In genomic region chr2:185787530-185788145, GRCh38 we compare ENCODE assay signal across 21 cellular contexts. TPM values are rescaled to one million over a fixed set of nuclear protein-coding genes. Genes with fewer than 3 reads are reported as not detected.
DNase-seq lines count a peak whose midpoint lies in the region; ATAC-seq and TF ChIP-seq lines count a peak whose summit lies in the region.
"Had no signal": no experiment of that assay in that cellular context is flagged by ENCODE, and none has a peak within 500 bp of the region (broad histone marks: within the 10 kb centered on the region; RNA-seq: fewer than 3 reads in every experiment).

No MANE protein-coding gene starts in this region.

- in situ Hi-C loops in ACHN (cut with HindIII; ENCODE audit: low pct_ligation_motif_present, low pct_unique_long_range_greater_than_20kb, low sequenced_read_pairs), result no loop called here

- no peaks in the 10 kb centered on the region for H3F3A ChIP-seq in neural progenitor cell (ENCODE audit: low read depth)

- H3K27me3 ChIP-seq in foreskin keratinocyte (no peaks in the 10 kb centered on the region), neural progenitor cell (no peaks in the 10 kb centered on the region)
- H3K27me3 ChIP-seq: uterus had no signal

- peaks cover 4% of the 10 kb centered on the region for H3K36me3 ChIP-seq in neural progenitor cell
- H3K36me3 ChIP-seq: uterus had no signal

- H3K9me3 Mint-ChIP-seq in neural progenitor cell, result no peaks in the 10 kb centered on the region
- H3K9me3 Mint-ChIP-seq: activated naive CD8-positive, alpha-beta T cell treated with anti-CD3 and anti-CD28 coated beads, Interleukin-2, amount 50 U/mL, for 24 hours; activated T-helper 17 cell treated with anti-CD3 and anti-CD28 coated beads, Interleukin-2, amount 50 U/mL, for 72 hours; CD4-positive, alpha-beta T cell; endodermal cell had no signal

- H3K79me2 ChIP-seq in neural progenitor cell (ENCODE audit: low read depth), result no peaks in the 10 kb centered on the region

- TF ChIP-seq POLR2A in GM18505 (IDR thresholded peaks at IDR 0.05; ENCODE audit: borderline replicate concordance, extremely low read depth, insufficient read depth, insufficient read length), result no peak

- H3K27ac Mint-ChIP-seq in neural progenitor cell, result no peak overlapping the region
- H3K27ac Mint-ChIP-seq: activated naive CD8-positive, alpha-beta T cell treated with anti-CD3 and anti-CD28 coated beads, Interleukin-2, amount 50 U/mL, for 24 hours; activated T-helper 17 cell treated with anti-CD3 and anti-CD28 coated beads, Interleukin-2, amount 50 U/mL, for 72 hours; CD4-positive, alpha-beta T cell; endodermal cell; T-helper 17 cell had no signal

- no peak overlapping the region for H3K9ac ChIP-seq in neural progenitor cell

- peaks cover 1% of the 10 kb centered on the region for H3K36me3 Mint-ChIP-seq in neural progenitor cell

- TF ChIP-seq CTCF in foreskin keratinocyte (conservative IDR thresholded peaks at IDR 0.05) (no peak), neural progenitor cell (IDR thresholded peaks at IDR 0.05) (no peak)

- H3K27ac ChIP-seq in foreskin keratinocyte (no peak overlapping the region), neural progenitor cell (no peak overlapping the region)
- H3K27ac ChIP-seq: uterus had no signal

- no peak overlapping the region for H3K4me3 Mint-ChIP-seq in neural progenitor cell
- H3K4me3 Mint-ChIP-seq: activated naive CD8-positive, alpha-beta T cell treated with anti-CD3 and anti-CD28 coated beads, Interleukin-2, amount 50 U/mL, for 24 hours; activated T-helper 17 cell treated with anti-CD3 and anti-CD28 coated beads, Interleukin-2, amount 50 U/mL, for 72 hours; CD4-positive, alpha-beta T cell; endodermal cell; T-helper 17 cell had no signal

- ATAC-seq in foreskin keratinocyte (peak; percentile 62), GM18505 (IDR thresholded peaks at IDR 0.05; ENCODE audit: unreplicated experiment) (no peak)
- ATAC-seq: activated naive CD8-positive, alpha-beta T cell treated with anti-CD3 and anti-CD28 coated beads, Interleukin-2, amount 50 U/mL, for 24 hours; activated T-helper 17 cell treated with anti-CD3 and anti-CD28 coated beads, Interleukin-2, amount 50 U/mL, for 72 hours; right cardiac atrium; T-helper 17 cell had no signal

- DNase-seq in AG08396 (ENCODE audit: low spot score) (peak; percentile 5), M059J (ENCODE audit: low read depth) (peak; percentile 46), astrocyte of the hippocampus (ENCODE audit: low read depth, low spot score) (peak; percentile 57), foreskin keratinocyte (peak in 1 of 2 donors; percentile 28), ACHN (no peak), neural progenitor cell (ENCODE audit: low spot score) (no peak)
- no peak for DNase-seq in activated CD4-positive, alpha-beta T cell treated with anti-CD3 and anti-CD28 coated beads for 4 hours
- DNase-seq: activated CD4-positive, CD25-positive, alpha-beta regulatory T cell; activated naive CD8-positive, alpha-beta T cell treated with anti-CD3 and anti-CD28 coated beads, Interleukin-2, amount 50 U/mL, for 24 hours; CD4-positive, alpha-beta T cell; endodermal cell; mesendoderm; NCI-H2029; NCI-H510A; right cardiac atrium; SHP77; T-helper 17 cell; uterus had no signal

- H3K4me1 Mint-ChIP-seq in neural progenitor cell, result no peaks in the 10 kb centered on the region
- H3K4me1 Mint-ChIP-seq: activated naive CD8-positive, alpha-beta T cell treated with anti-CD3 and anti-CD28 coated beads, Interleukin-2, amount 50 U/mL, for 24 hours; activated T-helper 17 cell treated with anti-CD3 and anti-CD28 coated beads, Interleukin-2, amount 50 U/mL, for 72 hours; endodermal cell; T-helper 17 cell had no signal

- no peak overlapping the region for H3K4me2 ChIP-seq in neural progenitor cell

- H3K27me3 Mint-ChIP-seq in neural progenitor cell (ENCODE audit: insufficient read depth, low read depth), result no peaks in the 10 kb centered on the region
- H3K27me3 Mint-ChIP-seq: activated naive CD8-positive, alpha-beta T cell treated with anti-CD3 and anti-CD28 coated beads, Interleukin-2, amount 50 U/mL, for 24 hours; activated T-helper 17 cell treated with anti-CD3 and anti-CD28 coated beads, Interleukin-2, amount 50 U/mL, for 72 hours; CD4-positive, alpha-beta T cell; T-helper 17 cell had no signal

- H3K4me1 ChIP-seq in foreskin keratinocyte (no peaks in the 10 kb centered on the region), neural progenitor cell (no peaks in the 10 kb centered on the region)
- H3K4me1 ChIP-seq: uterus had no signal

- no peak overlapping the region for H2AFZ ChIP-seq in neural progenitor cell (replicated peaks)

- no peaks in the 10 kb centered on the region for H4K20me1 ChIP-seq in neural progenitor cell (ENCODE audit: low read depth)

- H3K4me3 ChIP-seq in neural progenitor cell, result no peak overlapping the region
- H3K4me3 ChIP-seq: uterus had no signal

- no peaks in the 10 kb centered on the region for H3K9me3 ChIP-seq in neural progenitor cell (ENCODE audit: low read depth)
- H3K9me3 ChIP-seq: uterus had no signal

RNA-seq across cellular contexts. Expression of gene FSIP2, which starts 49.0 kb away (rescaled TPM):
- 0.07 and 0.25 TPM in 2 replicates for total RNA-seq in M059J (2014; rRNA removed; shearing (Covaris generic))
- total RNA-seq in foreskin keratinocyte (0.04 TPM in 1 of 2 replicates, not detected in the other), neural progenitor cell (ENCODE audit: low replicate concordance) (12.7 and 15.9 TPM in 2 replicates)
- polyA plus RNA-seq in foreskin keratinocyte, result 0.01 TPM in 1 of 2 replicates, not detected in the other
- total RNA-seq: activated CD8-positive, alpha-beta memory T cell treated with anti-CD3 and anti-CD28 coated beads for 36 hours had no signal

Comparison
In these comparisons a context has a peak if more than half of its experiments do, and no peak if none do; other contexts are left out.
1. DNase-seq: peak in AG08396 (single experiment), M059J (single experiment) and astrocyte of the hippocampus (single experiment); none in activated CD4-positive, alpha-beta T cell treated with anti-CD3 and anti-CD28 coated beads for 4 hours (0 of 2), ACHN (single experiment) and neural progenitor cell (single experiment).
2. RNA of gene FSIP2, which starts 49.0 kb away (total RNA-seq): 12.7 to 15.9 TPM in neural progenitor cell; 0.07 to 0.25 TPM in M059J and 0.04 TPM in foreskin keratinocyte; every median in the first group is over 10 times any median in the second.